25 cellular contexts compared by ENCODE assay signal in the genomic region with DNA sequence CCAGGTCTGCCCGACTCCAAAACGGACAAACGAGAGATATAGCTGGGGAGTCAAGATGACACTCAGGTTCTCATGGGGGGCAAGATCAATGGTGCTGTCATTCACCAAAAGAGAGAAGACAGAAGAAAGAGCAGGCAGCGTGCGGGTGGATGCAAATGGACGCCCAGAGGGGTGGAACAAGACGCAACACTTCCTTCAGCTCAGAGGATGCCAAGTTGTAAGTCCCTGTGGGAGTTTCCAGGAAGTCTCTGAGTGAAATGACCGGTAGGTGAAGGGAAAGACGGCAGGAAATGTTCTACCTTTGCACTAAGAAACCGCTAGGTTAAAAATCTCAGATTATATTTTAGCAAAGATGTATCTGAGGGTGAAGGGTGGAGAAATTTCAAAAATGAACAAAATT.
"Had no signal": no experiment of that assay in that cellular context is flagged by ENCODE, and none has a peak within 500 bp of the region (broad histone marks: within the 10 kb centered on the region; RNA-seq: fewer than 3 reads in every experiment).

No MANE protein-coding gene starts in this region.

- H3K27me3 ChIP-seq: esophagus muscularis mucosa, foreskin keratinocyte, hepatocyte, neural progenitor cell, right lobe of liver, thyroid gland, upper lobe of right lung had no signal

- H3K4me3 ChIP-seq: esophagus muscularis mucosa, hepatocyte, neural progenitor cell, right lobe of liver, thyroid gland, upper lobe of right lung had no signal

- H3K4me2 ChIP-seq: hepatocyte, neural progenitor cell had no signal

- H3K27ac ChIP-seq: esophagus muscularis mucosa, foreskin keratinocyte, hepatocyte, neural progenitor cell, thyroid gland, upper lobe of right lung had no signal

- ATAC-seq: activated CD4-positive, alpha-beta T cell treated with anti-CD3 and anti-CD28 coated beads for 36 hours; activated CD8-positive, alpha-beta memory T cell treated with anti-CD3 and anti-CD28 coated beads, Interleukin-2, amount 10 ng/mL, durations not matched to agents 7 days and 5 days; activated CD8-positive, alpha-beta T cell treated with anti-CD3 and anti-CD28 coated beads, Interleukin-2, amount 10 ng/mL, durations not matched to agents 7 days and 5 days; foreskin keratinocyte; naive thymus-derived CD8-positive, alpha-beta T cell; stimulated activated naive CD8-positive, alpha-beta T cell treated with anti-CD3 and anti-CD28 coated beads, Interleukin-15, amount 100 ng/mL, for 72 hours; T-cell; upper lobe of right lung had no signal

- H2AFZ ChIP-seq: hepatocyte, neural progenitor cell had no signal

- H3K27me3 Mint-ChIP-seq: activated CD4-positive, alpha-beta T cell treated with anti-CD3 and anti-CD28 coated beads for 36 hours; activated CD8-positive, alpha-beta memory T cell treated with anti-CD3 and anti-CD28 coated beads, Interleukin-2, amount 10 ng/mL, durations not matched to agents 7 days and 5 days; naive thymus-derived CD8-positive, alpha-beta T cell; stimulated activated naive CD8-positive, alpha-beta T cell treated with anti-CD3 and anti-CD28 coated beads, Interleukin-15, amount 100 ng/mL, for 72 hours; T-cell had no signal

- DNase-seq: activated CD4-positive, alpha-beta T cell treated with anti-CD3 and anti-CD28 coated beads for 36 hours; activated CD4-positive, CD25-positive, alpha-beta regulatory T cell; activated CD8-positive, alpha-beta memory T cell treated with anti-CD3 and anti-CD28 coated beads, Interleukin-2, amount 10 ng/mL, durations not matched to agents 7 days and 5 days; activated CD8-positive, alpha-beta T cell treated with anti-CD3 and anti-CD28 coated beads, Interleukin-2, amount 10 ng/mL, durations not matched to agents 7 days and 5 days; activated effector memory CD4-positive, alpha-beta T cell treated with anti-CD3 and anti-CD28 coated beads, Interleukin-2, amount 50 U/mL, for 16 hours; activated naive CD4-positive, alpha-beta T cell treated with anti-CD3 and anti-CD28 coated beads for 36 hours; amniotic stem cell; caudate nucleus; endodermal cell; foreskin keratinocyte; islet precursor cell; mammary epithelial cell; naive thymus-derived CD8-positive, alpha-beta T cell; posterior cingulate gyrus; right lobe of liver; stimulated activated CD4-positive, alpha-beta T cell treated with anti-CD3 and anti-CD28 coated beads, Interleukin-2, amount 100 ng/mL, for 48 hours; stimulated activated naive CD8-positive, alpha-beta T cell treated with anti-CD3 and anti-CD28 coated beads, Interleukin-15, amount 100 ng/mL, for 72 hours; T-cell; thyroid gland; upper lobe of right lung had no signal

- H3K4me1 Mint-ChIP-seq: endodermal cell; mesothelial cell of epicardium; neural progenitor cell; stimulated activated naive CD8-positive, alpha-beta T cell treated with anti-CD3 and anti-CD28 coated beads, Interleukin-15, amount 100 ng/mL, for 72 hours had no signal

- H3K9me3 ChIP-seq: esophagus muscularis mucosa, right lobe of liver, thyroid gland, upper lobe of right lung had no signal

- H3K9ac ChIP-seq: neural progenitor cell had no signal

- H3K9me3 Mint-ChIP-seq: activated naive CD4-positive, alpha-beta T cell treated with anti-CD3 and anti-CD28 coated beads for 36 hours; endodermal cell; mesothelial cell of epicardium; naive thymus-derived CD8-positive, alpha-beta T cell; neural progenitor cell; stimulated activated naive CD8-positive, alpha-beta T cell treated with anti-CD3 and anti-CD28 coated beads, Interleukin-15, amount 100 ng/mL, for 72 hours; T-cell; T-helper 2 cell treated with Interferon-gamma antibody and Interleukin-4, amounts not matched to agents 5 μg/mL and 100 μg/mL, for 36 hours had no signal

- H3K4me3 Mint-ChIP-seq: activated CD4-positive, alpha-beta T cell treated with anti-CD3 and anti-CD28 coated beads for 36 hours; activated CD8-positive, alpha-beta memory T cell treated with anti-CD3 and anti-CD28 coated beads, Interleukin-2, amount 10 ng/mL, durations not matched to agents 7 days and 5 days; activated CD8-positive, alpha-beta T cell treated with anti-CD3 and anti-CD28 coated beads, Interleukin-2, amount 10 ng/mL, durations not matched to agents 7 days and 5 days; activated naive CD4-positive, alpha-beta T cell treated with anti-CD3 and anti-CD28 coated beads for 36 hours; endodermal cell; mesothelial cell of epicardium; naive thymus-derived CD8-positive, alpha-beta T cell; neural progenitor cell; stimulated activated naive CD8-positive, alpha-beta T cell treated with anti-CD3 and anti-CD28 coated beads, Interleukin-15, amount 100 ng/mL, for 72 hours; T-cell; T-helper 2 cell treated with Interferon-gamma antibody and Interleukin-4, amounts not matched to agents 5 μg/mL and 100 μg/mL, for 36 hours had no signal

- H3K27ac Mint-ChIP-seq: activated CD4-positive, alpha-beta T cell treated with anti-CD3 and anti-CD28 coated beads for 36 hours; activated CD8-positive, alpha-beta memory T cell treated with anti-CD3 and anti-CD28 coated beads, Interleukin-2, amount 10 ng/mL, durations not matched to agents 7 days and 5 days; activated CD8-positive, alpha-beta T cell treated with anti-CD3 and anti-CD28 coated beads, Interleukin-2, amount 10 ng/mL, durations not matched to agents 7 days and 5 days; activated naive CD4-positive, alpha-beta T cell treated with anti-CD3 and anti-CD28 coated beads for 36 hours; endodermal cell; mesothelial cell of epicardium; neural progenitor cell; stimulated activated naive CD8-positive, alpha-beta T cell treated with anti-CD3 and anti-CD28 coated beads, Interleukin-15, amount 100 ng/mL, for 72 hours; T-cell; T-helper 2 cell treated with Interferon-gamma antibody and Interleukin-4, amounts not matched to agents 5 μg/mL and 100 μg/mL, for 36 hours had no signal

- H3K4me1 ChIP-seq: foreskin keratinocyte, neural progenitor cell, thyroid gland, upper lobe of right lung had no signal
